In genomic region chr1:156464825-156465452, GRCh38 we compare ENCODE assay signal across 14 cellular contexts. TPM values are rescaled to one million over a fixed set of nuclear protein-coding genes. Genes with fewer than 3 reads are reported as not detected.
A peak's percentile ranks its signal among the peaks of the same experiment; 100 is the strongest.
DNase-seq lines count a peak whose midpoint lies in the region; ATAC-seq, FAIRE-seq and TF ChIP-seq lines count a peak whose summit lies in the region.
"Had no signal": no experiment of that assay in that cellular context is flagged by ENCODE, and none has a peak within 500 bp of the region (broad histone marks: within the 10 kb centered on the region; RNA-seq: fewer than 3 reads in every experiment).

No MANE protein-coding gene starts in this region.

- no peaks in the 10 kb centered on the region for H3K9me3 Mint-ChIP-seq in CD4-positive, alpha-beta T cell
- H3K9me3 Mint-ChIP-seq in WTC11: no peaks in the 10 kb centered on the region
- H3K9me3 Mint-ChIP-seq: effector memory CD8-positive, alpha-beta T cell; neural crest cell had no signal

- no peak for DNase-seq in CD4-positive, alpha-beta T cell
- DNase-seq in WTC11 (ENCODE audit: low spot score): no peak
- peak; percentile 91 for DNase-seq in fibroblast of mammary gland (ENCODE audit: low read depth)
- no peak for DNase-seq in sciatic nerve (ENCODE audit: low spot score)
- DNase-seq in cerebellum (ENCODE audit: low spot score): no peak
- DNase-seq in GF-D8 (lab: John Stamatoyannopoulos, UW): no peak
- DNase-seq in small intestine: no peak
- DNase-seq in islet precursor cell: no peak
- DNase-seq: activated gamma-delta T cell; effector memory CD8-positive, alpha-beta T cell; NCI-H510A; SHP77; stimulated activated CD4-positive, alpha-beta T cell treated with anti-CD3 and anti-CD28 coated beads, Interleukin-4, amount 100 ng/mL, for 1 hour had no signal

- no peak overlapping the region for H3K4me3 Mint-ChIP-seq in CD4-positive, alpha-beta T cell
- no peak overlapping the region for H3K4me3 Mint-ChIP-seq in WTC11
- H3K4me3 Mint-ChIP-seq: neural crest cell had no signal

- H3K27me3 Mint-ChIP-seq in CD4-positive, alpha-beta T cell: no peaks in the 10 kb centered on the region
- H3K27me3 Mint-ChIP-seq in WTC11 (ENCODE audit: low read depth): no peaks in the 10 kb centered on the region
- H3K27me3 Mint-ChIP-seq: effector memory CD8-positive, alpha-beta T cell had no signal

- H3K9me3 ChIP-seq in CD4-positive, alpha-beta T cell (ENCODE audit: control insufficient read depth, low read length): no peaks in the 10 kb centered on the region
- no peaks in the 10 kb centered on the region for H3K9me3 ChIP-seq in small intestine (ENCODE audit: control insufficient read depth, low read depth)

- no peak for ATAC-seq in CD4-positive, alpha-beta T cell (ENCODE audit: poor library complexity)
- no peak for ATAC-seq in WTC11
- peak; percentile 1 for ATAC-seq in sciatic nerve
- ATAC-seq: effector memory CD8-positive, alpha-beta T cell had no signal

- H3K27me3 ChIP-seq in CD4-positive, alpha-beta T cell (ENCODE audit: control insufficient read depth, insufficient read depth, low read length): no peaks in the 10 kb centered on the region
- H3K27me3 ChIP-seq in small intestine (ENCODE audit: control insufficient read depth in 2 of 2, insufficient read depth in 2 of 2, low read length in 2 of 2): no peaks in the 10 kb centered on the region

- 80 to 89% (median 85%) methylated on average over 9 of the region's 9 CpGs for WGBS in small intestine, 3 donors

- POLR2A ChIA-PET in CD4-positive, alpha-beta T cell (lab: Charles Lee): interaction anchor here (0.5 to 1.2 kb wide), 2 partner anchors 7 to 43 kb away, joined by 3 to 4 read pairs; no protein-coding TSS in a partner anchor
- POLR2A ChIA-PET in WTC11 (lab: Charles Lee): interaction anchor here (1.0 kb wide), 1 partner anchor 36 kb away, joined by 4 read pairs; the partner anchor contains the start of gene MEF2D

- CTCF ChIA-PET in CD4-positive, alpha-beta T cell (lab: Charles Lee): no interaction called here
- CTCF ChIA-PET in WTC11 (lab: Charles Lee): interaction anchor here (0.6 to 2.5 kb wide), 16 partner anchors 12 to 1038 kb away, joined by 3 to 44 read pairs (median 4); partner anchors contain the start of genes IQGAP3 and MEF2D

- H3K4me3 ChIP-seq in fibroblast of mammary gland (ENCODE audit: control insufficient read depth, low read depth, low read length) (no peak overlapping the region), small intestine (ENCODE audit: low read depth in 1 of 2, low read length in 2 of 2) (no peak overlapping the region)

- no peak overlapping the region for H3K27ac ChIP-seq in CD4-positive, alpha-beta T cell (ENCODE audit: low read depth, low read length)
- no peak overlapping the region for H3K27ac ChIP-seq in small intestine (ENCODE audit: low read depth in 1 of 2, low read length in 1 of 2)

- intact Hi-C loops in CD4-positive, alpha-beta T cell (cut with DNase I, micrococcal nuclease): no loop called here
- intact Hi-C loops in sciatic nerve (cut with DNase I): loop anchor here (5.0 kb wide), 1 partner anchor 32 kb away; no protein-coding TSS in a partner anchor

- no peak for FAIRE-seq in small intestine (lab: Jason Lieb, UNC)

- TF ChIP-seq CTCF in CD4-positive, alpha-beta T cell (IDR thresholded peaks at IDR 0.05): no peak
- no peak for TF ChIP-seq CTCF in WTC11 (IDR thresholded peaks at IDR 0.05)
- TF ChIP-seq CTCF in fibroblast of mammary gland (conservative IDR thresholded peaks at IDR 0.05; ENCODE audit: control insufficient read depth, insufficient read depth, low read depth, low read length): no peak

- peaks cover 64% of the 10 kb centered on the region for H3K36me3 Mint-ChIP-seq in CD4-positive, alpha-beta T cell (ENCODE audit: low read depth)
- H3K36me3 Mint-ChIP-seq in WTC11: peaks cover 6% of the 10 kb centered on the region

- H3K36me3 ChIP-seq in small intestine (ENCODE audit: control insufficient read depth in 2 of 2, insufficient read depth in 2 of 2, low read length in 2 of 2): peaks cover 20 to 21% of the 10 kb centered on the region in 2 donors

- H3K27ac Mint-ChIP-seq in CD4-positive, alpha-beta T cell: peak overlapping the region; percentile 61
- peak overlapping the region; percentile 33 for H3K27ac Mint-ChIP-seq in WTC11

- H3K4me1 ChIP-seq in small intestine (ENCODE audit: control insufficient read depth in 2 of 2, insufficient read depth in 1 of 2, low read depth in 1 of 2, low read length in 1 of 2): peaks cover 0 to 2% of the 10 kb centered on the region in 2 donors

- peaks cover 27% of the 10 kb centered on the region for H3K4me1 Mint-ChIP-seq in CD4-positive, alpha-beta T cell (ENCODE audit: low read depth)
- peaks cover 42% of the 10 kb centered on the region for H3K4me1 Mint-ChIP-seq in WTC11

TF ChIP-seq in WTC11, 78 proteins besides CTCF, POLR2A, EP300 and RAD21 (continues in another document):
- TF ChIP-seq ELF4 (CRISPR knock-in tag; IDR thresholded peaks at IDR 0.05; ENCODE audit: low read depth): no peak
- TF ChIP-seq SP1 (CRISPR knock-in tag; conservative IDR thresholded peaks at IDR 0.05): no peak
- TF ChIP-seq E2F1 (CRISPR knock-in tag; IDR thresholded peaks at IDR 0.05): no peak
- TF ChIP-seq, protein P1, sequence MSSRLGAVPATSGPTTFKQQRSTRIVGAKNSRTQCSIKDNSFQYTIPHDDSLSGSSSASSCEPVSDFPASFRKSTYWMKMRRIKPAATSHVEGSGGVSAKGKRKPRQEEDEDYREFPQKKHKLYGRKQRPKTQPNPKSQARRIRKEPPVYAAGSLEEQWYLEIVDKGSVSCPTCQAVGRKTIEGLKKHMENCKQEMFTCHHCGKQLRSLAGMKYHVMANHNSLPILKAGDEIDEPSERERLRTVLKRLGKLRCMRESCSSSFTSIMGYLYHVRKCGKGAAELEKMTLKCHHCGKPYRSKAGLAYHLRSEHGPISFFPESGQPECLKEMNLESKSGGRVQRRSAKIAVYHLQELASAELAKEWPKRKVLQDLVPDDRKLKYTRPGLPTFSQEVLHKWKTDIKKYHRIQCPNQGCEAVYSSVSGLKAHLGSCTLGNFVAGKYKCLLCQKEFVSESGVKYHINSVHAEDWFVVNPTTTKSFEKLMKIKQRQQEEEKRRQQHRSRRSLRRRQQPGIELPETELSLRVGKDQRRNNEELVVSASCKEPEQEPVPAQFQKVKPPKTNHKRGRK (CRISPR knock-in tag; IDR thresholded peaks at IDR 0.05; ENCODE audit: borderline replicate concordance): no peak
- TF ChIP-seq MYBL2 (CRISPR knock-in tag; IDR thresholded peaks at IDR 0.05): no peak
- no peak for TF ChIP-seq CDX4 (CRISPR knock-in tag; IDR thresholded peaks at IDR 0.05; ENCODE audit: borderline replicate concordance)
- TF ChIP-seq TCF7 (CRISPR knock-in tag; IDR thresholded peaks at IDR 0.05; ENCODE audit: low read depth): no peak
- TF ChIP-seq KAT7 (CRISPR knock-in tag; IDR thresholded peaks at IDR 0.05; ENCODE audit: borderline replicate concordance): no peak
- TF ChIP-seq, protein P2, sequence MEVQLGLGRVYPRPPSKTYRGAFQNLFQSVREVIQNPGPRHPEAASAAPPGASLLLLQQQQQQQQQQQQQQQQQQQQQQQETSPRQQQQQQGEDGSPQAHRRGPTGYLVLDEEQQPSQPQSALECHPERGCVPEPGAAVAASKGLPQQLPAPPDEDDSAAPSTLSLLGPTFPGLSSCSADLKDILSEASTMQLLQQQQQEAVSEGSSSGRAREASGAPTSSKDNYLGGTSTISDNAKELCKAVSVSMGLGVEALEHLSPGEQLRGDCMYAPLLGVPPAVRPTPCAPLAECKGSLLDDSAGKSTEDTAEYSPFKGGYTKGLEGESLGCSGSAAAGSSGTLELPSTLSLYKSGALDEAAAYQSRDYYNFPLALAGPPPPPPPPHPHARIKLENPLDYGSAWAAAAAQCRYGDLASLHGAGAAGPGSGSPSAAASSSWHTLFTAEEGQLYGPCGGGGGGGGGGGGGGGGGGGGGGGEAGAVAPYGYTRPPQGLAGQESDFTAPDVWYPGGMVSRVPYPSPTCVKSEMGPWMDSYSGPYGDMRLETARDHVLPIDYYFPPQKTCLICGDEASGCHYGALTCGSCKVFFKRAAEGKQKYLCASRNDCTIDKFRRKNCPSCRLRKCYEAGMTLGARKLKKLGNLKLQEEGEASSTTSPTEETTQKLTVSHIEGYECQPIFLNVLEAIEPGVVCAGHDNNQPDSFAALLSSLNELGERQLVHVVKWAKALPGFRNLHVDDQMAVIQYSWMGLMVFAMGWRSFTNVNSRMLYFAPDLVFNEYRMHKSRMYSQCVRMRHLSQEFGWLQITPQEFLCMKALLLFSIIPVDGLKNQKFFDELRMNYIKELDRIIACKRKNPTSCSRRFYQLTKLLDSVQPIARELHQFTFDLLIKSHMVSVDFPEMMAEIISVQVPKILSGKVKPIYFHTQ (CRISPR knock-in tag; IDR thresholded peaks at IDR 0.05): no peak
- no peak for TF ChIP-seq USF2 (CRISPR knock-in tag; IDR thresholded peaks at IDR 0.05)
- TF ChIP-seq GTF2I (CRISPR knock-in tag; conservative IDR thresholded peaks at IDR 0.05): no peak

RNA-seq across cellular contexts. Expression of gene MEF2D, which starts 35.6 kb away (rescaled TPM):
- 100 to 1,000 TPM; 155 to 162 TPM for total RNA-seq in CD4-positive, alpha-beta T cell
- total RNA-seq in WTC11 (2021) (20.6 to 24.1 TPM (median 24.0 TPM) in 3 replicates), sciatic nerve (66.8 TPM), cerebellum (6.5 TPM)
- polyA plus RNA-seq in small intestine: 10 to 100 TPM in 1 of 3 donors, 1 to 10 TPM in 2; 5.8 to 16.8 (median 9.2) TPM
